ENCODE assay signal across 20 cellular contexts in genomic region chr19:39692166-39692565, GRCh38. TPM values are rescaled to one million over a fixed set of nuclear protein-coding genes. Genes with fewer than 3 reads are reported as not detected.
"Had no signal": no experiment of that assay in that cellular context is flagged by ENCODE, and none has a peak within 500 bp of the region (broad histone marks: within the 10 kb centered on the region; RNA-seq: fewer than 3 reads in every experiment).

No MANE protein-coding gene starts in this region.

- H3K4me3 ChIP-seq: breast epithelium, heart right ventricle, left ventricle myocardium inferior had no signal

- H3K36me3 ChIP-seq: breast epithelium, heart right ventricle, left ventricle myocardium inferior had no signal

- DNase-seq: activated CD4-positive, CD25-positive, alpha-beta regulatory T cell; activated CD8-positive, alpha-beta memory T cell treated with anti-CD3 and anti-CD28 coated beads, Interleukin-2, amount 50 U/mL, for 48 hours; activated CD8-positive, alpha-beta T cell treated with anti-CD3 and anti-CD28 coated beads, Interleukin-2, amount 10 ng/mL, durations not matched to agents 7 days and 5 days; activated naive CD8-positive, alpha-beta T cell treated with anti-CD3 and anti-CD28 coated beads for 36 hours; anterior cingulate cortex; endodermal cell; heart right ventricle; islet precursor cell; left ventricle myocardium inferior; nucleus accumbens; right cardiac atrium; stimulated activated naive CD4-positive, alpha-beta T cell; T-helper 17 cell; trophoblast cell had no signal

- H3K27ac ChIP-seq: breast epithelium, heart right ventricle, left ventricle myocardium inferior had no signal

- ATAC-seq: activated CD8-positive, alpha-beta T cell treated with anti-CD3 and anti-CD28 coated beads, Interleukin-2, amount 10 ng/mL, durations not matched to agents 7 days and 5 days; heart right ventricle; right cardiac atrium; T-helper 17 cell had no signal

- H3K4me1 ChIP-seq: breast epithelium, heart right ventricle, left ventricle myocardium inferior had no signal

RNA-seq across cellular contexts. Expression of gene LGALS14, which starts 12.1 kb away (rescaled TPM):
- total RNA-seq: activated CD8-positive, alpha-beta T cell treated with anti-CD3 and anti-CD28 coated beads, Interleukin-2, amount 10 ng/mL, durations not matched to agents 7 days and 5 days; breast epithelium; chondrocyte; dermis microvascular lymphatic vessel endothelial cell; endodermal cell; frontal cortex; heart right ventricle; left ventricle myocardium inferior; natural killer cell treated with Interleukin-12 subunit alpha and Interleukin-12 subunit beta and Interleukin-15 and Interleukin-18, amount 100 ng/mL, for 72 hours; posterior vena cava; right cardiac atrium; T-helper 17 cell had no signal

RNA-seq across cellular contexts. Expression of gene LGALS16, which starts 36.5 kb away (rescaled TPM):
- total RNA-seq: activated CD8-positive, alpha-beta T cell treated with anti-CD3 and anti-CD28 coated beads, Interleukin-2, amount 10 ng/mL, durations not matched to agents 7 days and 5 days; activated naive CD8-positive, alpha-beta T cell treated with anti-CD3 and anti-CD28 coated beads for 36 hours; breast epithelium; chondrocyte; dermis microvascular lymphatic vessel endothelial cell; endodermal cell; frontal cortex; heart right ventricle; left ventricle myocardium inferior; natural killer cell treated with Interleukin-12 subunit alpha and Interleukin-12 subunit beta and Interleukin-15 and Interleukin-18, amount 100 ng/mL, for 72 hours; posterior vena cava; right cardiac atrium; T-helper 17 cell had no signal

RNA-seq across cellular contexts. Expression of gene CLC, which starts 45.7 kb away (rescaled TPM):
- total RNA-seq: activated CD8-positive, alpha-beta T cell treated with anti-CD3 and anti-CD28 coated beads, Interleukin-2, amount 10 ng/mL, durations not matched to agents 7 days and 5 days; activated naive CD8-positive, alpha-beta T cell treated with anti-CD3 and anti-CD28 coated beads for 36 hours; breast epithelium; chondrocyte; dermis microvascular lymphatic vessel endothelial cell; endodermal cell; frontal cortex; left ventricle myocardium inferior; posterior vena cava; right cardiac atrium had no signal
